1 cellular context compared by ENCODE assay signal in the genomic region with DNA sequence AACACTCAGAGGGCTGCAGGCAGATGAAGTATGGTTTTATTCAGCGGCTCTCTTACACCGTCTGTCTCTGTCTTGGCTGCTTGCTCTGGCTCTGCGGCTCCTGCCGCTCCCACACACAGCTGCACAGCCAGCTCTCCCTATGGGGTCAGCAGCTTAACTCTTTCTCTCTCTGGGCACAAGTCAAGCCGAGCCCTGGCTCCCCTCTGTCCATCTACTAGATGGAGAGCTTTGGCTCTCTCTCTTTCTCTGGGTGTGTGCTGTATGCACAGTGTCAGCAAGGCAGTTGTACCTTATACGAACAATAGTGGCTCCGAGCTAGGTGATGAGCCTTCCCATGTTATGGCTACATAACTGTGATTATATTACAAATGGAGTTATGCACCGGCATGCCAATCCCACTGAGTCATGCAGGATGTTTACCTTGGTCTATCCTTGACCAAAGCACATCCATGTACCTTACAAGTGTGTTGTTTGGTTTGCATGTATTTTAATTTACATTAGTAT.
TF ChIP-seq lines count a peak whose summit lies in the region.

No MANE protein-coding gene starts in this region.

TF ChIP-seq in H1, 55 proteins besides CTCF, POLR2A, EP300 and RAD21:
- 0 out of 2 replicates have a peak, but pooled peaks have one; percentile 32 for TF ChIP-seq JUND (IDR thresholded peaks at IDR 0.05; ENCODE audit: low read length)
- no peak for TF ChIP-seq HDAC6 (IDR thresholded peaks at IDR 0.05; ENCODE audit: low read depth, low read length)
